12 cellular contexts compared by ENCODE assay signal in genomic region chr6:93176070-93176469, GRCh38.
A peak's percentile ranks its signal among the peaks of the same experiment; 100 is the strongest.
DNase-seq lines count a peak whose midpoint lies in the region; ATAC-seq and TF ChIP-seq lines count a peak whose summit lies in the region.
"Had no signal": no experiment of that assay in that cellular context is flagged by ENCODE, and none has a peak within 500 bp of the region (broad histone marks: within the 10 kb centered on the region; RNA-seq: fewer than 3 reads in every experiment).

No MANE protein-coding gene starts in this region.

- peaks cover 10% of the 10 kb centered on the region for H3K4me1 Mint-ChIP-seq in neural crest cell

- H3K4me3 Mint-ChIP-seq in neural crest cell, result no peak overlapping the region
- H3K4me3 Mint-ChIP-seq: activated naive CD8-positive, alpha-beta T cell treated with anti-CD3 and anti-CD28 coated beads, Interleukin-2, amount 50 U/mL, for 24 hours had no signal

- DNase-seq in neural crest cell (ENCODE audit: low read depth, low spot score), result no peak
- no peak for DNase-seq in NCI-H2227 treated with DMSO at 0.1 percent for 48 hours (lab: John Stamatoyannopoulos, UW)
- no peak for DNase-seq in left colon
- no peak for DNase-seq in HuH-7 (ENCODE audit: low spot score)
- DNase-seq: activated CD4-positive, alpha-beta T cell treated with anti-CD3 and anti-CD28 coated beads for 48 hours; activated naive CD8-positive, alpha-beta T cell treated with anti-CD3 and anti-CD28 coated beads, Interleukin-2, amount 50 U/mL, for 24 hours; glutamatergic neuron; midbrain had no signal

- H3K27ac Mint-ChIP-seq in neural crest cell (ENCODE audit: unreplicated experiment), result peak overlapping the region; percentile 1
- H3K27ac Mint-ChIP-seq: activated naive CD8-positive, alpha-beta T cell treated with anti-CD3 and anti-CD28 coated beads, Interleukin-2, amount 50 U/mL, for 24 hours had no signal

- ATAC-seq in GM19035 (IDR thresholded peaks at IDR 0.05; ENCODE audit: unreplicated experiment) (peak; percentile 92), HG02623 (IDR thresholded peaks at IDR 0.05; ENCODE audit: unreplicated experiment) (peak; percentile 93), HG03520 (IDR thresholded peaks at IDR 0.05; ENCODE audit: unreplicated experiment) (peak; percentile 87), left colon (no peak)
- ATAC-seq: activated naive CD8-positive, alpha-beta T cell treated with anti-CD3 and anti-CD28 coated beads, Interleukin-2, amount 50 U/mL, for 24 hours; Right ventricle myocardium inferior had no signal

- H3K9me3 Mint-ChIP-seq in neural crest cell, result peaks cover 3% of the 10 kb centered on the region
- H3K9me3 Mint-ChIP-seq: activated naive CD8-positive, alpha-beta T cell treated with anti-CD3 and anti-CD28 coated beads, Interleukin-2, amount 50 U/mL, for 24 hours had no signal

- intact Hi-C loops in left colon (cut with DNase I, micrococcal nuclease), result no loop called here

- no peak for TF ChIP-seq CTCF in neural crest cell (conservative IDR thresholded peaks at IDR 0.05)

- H3K36me3 Mint-ChIP-seq in neural crest cell (ENCODE audit: low read depth), result peaks cover 2% of the 10 kb centered on the region

- H3K27me3 Mint-ChIP-seq in neural crest cell (ENCODE audit: low read depth), result no peaks in the 10 kb centered on the region
- H3K27me3 Mint-ChIP-seq: activated naive CD8-positive, alpha-beta T cell treated with anti-CD3 and anti-CD28 coated beads, Interleukin-2, amount 50 U/mL, for 24 hours had no signal
